In genomic region chr1:59748123-59748522, GRCh38 we compare ENCODE assay signal across 19 cellular contexts.
"Had no signal": no experiment of that assay in that cellular context is flagged by ENCODE, and none has a peak within 500 bp of the region (broad histone marks: within the 10 kb centered on the region; RNA-seq: fewer than 3 reads in every experiment).

No MANE protein-coding gene starts in this region.

- H3K79me2 ChIP-seq: parathyroid adenoma had no signal

- H3K4me1 Mint-ChIP-seq: stimulated activated effector memory CD8-positive, alpha-beta T cell treated with anti-CD3 and anti-CD28 coated beads, Interleukin-12 subunit alpha, Interleukin-12 subunit beta, amount 100 ng/mL, for 72 hours had no signal

- H3K27me3 Mint-ChIP-seq: naive thymus-derived CD8-positive, alpha-beta T cell had no signal

- H3K27ac Mint-ChIP-seq: naive thymus-derived CD8-positive, alpha-beta T cell; neural progenitor cell; progenitor cell of endocrine pancreas; stimulated activated effector memory CD8-positive, alpha-beta T cell treated with anti-CD3 and anti-CD28 coated beads, Interleukin-12 subunit alpha, Interleukin-12 subunit beta, amount 100 ng/mL, for 72 hours had no signal

- ATAC-seq: gastrocnemius medialis; left lobe of liver; naive thymus-derived CD8-positive, alpha-beta T cell; sciatic nerve; stimulated activated effector memory CD8-positive, alpha-beta T cell treated with anti-CD3 and anti-CD28 coated beads, Interleukin-12 subunit alpha, Interleukin-12 subunit beta, amount 100 ng/mL, for 72 hours had no signal

- H3K4me1 ChIP-seq: neural progenitor cell had no signal

- H3K9me3 Mint-ChIP-seq: naive thymus-derived CD8-positive, alpha-beta T cell; neural progenitor cell; stimulated activated effector memory CD8-positive, alpha-beta T cell treated with anti-CD3 and anti-CD28 coated beads, Interleukin-12 subunit alpha, Interleukin-12 subunit beta, amount 100 ng/mL, for 72 hours had no signal

- H3K4me3 ChIP-seq: dorsolateral prefrontal cortex, gastrocnemius medialis, neural progenitor cell, stomach, thyroid gland had no signal

- H3K9me3 ChIP-seq: gastrocnemius medialis, stomach, thyroid gland had no signal

- H2AFZ ChIP-seq: neural progenitor cell, parathyroid adenoma had no signal

- H3K4me3 Mint-ChIP-seq: naive thymus-derived CD8-positive, alpha-beta T cell; neural progenitor cell; stimulated activated effector memory CD8-positive, alpha-beta T cell treated with anti-CD3 and anti-CD28 coated beads, Interleukin-12 subunit alpha, Interleukin-12 subunit beta, amount 100 ng/mL, for 72 hours had no signal

- DNase-seq: dorsolateral prefrontal cortex; effector CD4-positive, alpha-beta T cell; foreskin fibroblast; gastrocnemius medialis; kidney; mesendoderm; naive thymus-derived CD8-positive, alpha-beta T cell; stimulated activated CD4-positive, alpha-beta T cell treated with anti-CD3 and anti-CD28 coated beads, Interleukin-2, amount 100 ng/mL, for 24 hours; stimulated activated CD4-positive, alpha-beta T cell treated with anti-CD3 and anti-CD28 coated beads, Interleukin-4, amount 100 ng/mL, for 24 hours; stimulated activated naive CD4-positive, alpha-beta T cell treated with Interleukin-2 at 50 U/mL for 16 hours; stomach; thyroid gland; trophoblast cell had no signal

- H3K4me2 ChIP-seq: neural progenitor cell had no signal

- H3K36me3 ChIP-seq: gastrocnemius medialis, neural progenitor cell, stomach, thyroid gland had no signal

- H3K9ac ChIP-seq: neural progenitor cell, parathyroid adenoma had no signal

- H3K27ac ChIP-seq: dorsolateral prefrontal cortex, gastrocnemius medialis, neural progenitor cell, parathyroid adenoma, thyroid gland had no signal

- H3K36me3 Mint-ChIP-seq: neural progenitor cell; stimulated activated effector memory CD8-positive, alpha-beta T cell treated with anti-CD3 and anti-CD28 coated beads, Interleukin-12 subunit alpha, Interleukin-12 subunit beta, amount 100 ng/mL, for 72 hours had no signal

- H3K27me3 ChIP-seq: dorsolateral prefrontal cortex, gastrocnemius medialis, neural progenitor cell, stomach, thyroid gland had no signal
